In genomic region chr2:197538412-197538811, GRCh38 we compare ENCODE assay signal across 1 cellular context.
TF ChIP-seq lines count a peak whose summit lies in the region.

No MANE protein-coding gene starts in this region.

TF ChIP-seq in endothelial cell of umbilical vein, 7 proteins besides CTCF, POLR2A, EP300 and RAD21:
- TF ChIP-seq MYC (IDR thresholded peaks at IDR 0.05; ENCODE audit: low read depth, low read length): no peak
- no peak for TF ChIP-seq JUN (IDR thresholded peaks at IDR 0.05; ENCODE audit: borderline replicate concordance, insufficient read depth, insufficient read length, low read depth)
- TF ChIP-seq GATA2 (IDR thresholded peaks at IDR 0.05; ENCODE audit: insufficient read depth, insufficient read length, low read depth, low read length): no peak
- TF ChIP-seq POLR2AphosphoS5 (IDR thresholded peaks at IDR 0.05; ENCODE audit: insufficient read depth, low read depth, low read length): no peak
- TF ChIP-seq MAX (IDR thresholded peaks at IDR 0.05; ENCODE audit: insufficient read depth, insufficient read length): no peak
- TF ChIP-seq EZH2 (IDR thresholded peaks at IDR 0.05; ENCODE audit: borderline replicate concordance, low read depth, low read length, severe bottlenecking): no peak
- no peak for TF ChIP-seq FOS (IDR thresholded peaks at IDR 0.05; ENCODE audit: borderline replicate concordance, insufficient read depth, low read length)
TF ChIP-seq in endothelial cell of umbilical vein: peak in this region for 0.
